ENCODE assay signal across 21 cellular contexts in genomic region chr5:50328193-50328729, GRCh38.
"Had no signal": no experiment of that assay in that cellular context is flagged by ENCODE, and none has a peak within 500 bp of the region (broad histone marks: within the 10 kb centered on the region; RNA-seq: fewer than 3 reads in every experiment).

No MANE protein-coding gene starts in this region.

- H3K27me3 Mint-ChIP-seq: activated CD4-positive, alpha-beta memory T cell treated with anti-CD3 and anti-CD28 coated beads for 36 hours; activated naive CD4-positive, alpha-beta T cell treated with anti-CD3 and anti-CD28 coated beads, Interleukin-2, amount 10 ng/mL, durations not matched to agents 7 days and 5 days; stimulated activated memory B cell treated with anti-CD40 and anti-IgM and Interleukin-4, amounts not matched to agents 10 μg/mL and 1 μg/mL and 100 μg/mL, for 72 hours had no signal

- H3K9me3 ChIP-seq: ascending aorta, breast epithelium, sigmoid colon, thyroid gland had no signal

- FAIRE-seq: TTC549 had no signal

- H3K4me3 ChIP-seq: ascending aorta, breast epithelium, heart right ventricle, sigmoid colon, thyroid gland had no signal

- H3K36me3 ChIP-seq: ascending aorta, breast epithelium, heart right ventricle, sigmoid colon, thyroid gland had no signal

- H3K4me1 Mint-ChIP-seq: nephron progenitor cell; stimulated activated memory B cell treated with anti-CD40 and anti-IgM and Interleukin-4, amounts not matched to agents 10 μg/mL and 1 μg/mL and 100 μg/mL, for 72 hours had no signal

- H3K27ac Mint-ChIP-seq: activated CD4-positive, alpha-beta memory T cell treated with anti-CD3 and anti-CD28 coated beads for 36 hours; activated naive CD4-positive, alpha-beta T cell treated with anti-CD3 and anti-CD28 coated beads, Interleukin-2, amount 10 ng/mL, durations not matched to agents 7 days and 5 days; nephron progenitor cell; stimulated activated memory B cell treated with anti-CD40 and anti-IgM and Interleukin-4, amounts not matched to agents 10 μg/mL and 1 μg/mL and 100 μg/mL, for 72 hours; T-helper 2 cell treated with Interferon-gamma antibody and Interleukin-4, amounts not matched to agents 5 μg/mL and 100 μg/mL, for 36 hours had no signal

- H3K4me3 Mint-ChIP-seq: activated CD4-positive, alpha-beta memory T cell treated with anti-CD3 and anti-CD28 coated beads for 36 hours; activated naive CD4-positive, alpha-beta T cell treated with anti-CD3 and anti-CD28 coated beads, Interleukin-2, amount 10 ng/mL, durations not matched to agents 7 days and 5 days; nephron progenitor cell; stimulated activated memory B cell treated with anti-CD40 and anti-IgM and Interleukin-4, amounts not matched to agents 10 μg/mL and 1 μg/mL and 100 μg/mL, for 72 hours; T-helper 2 cell treated with Interferon-gamma antibody and Interleukin-4, amounts not matched to agents 5 μg/mL and 100 μg/mL, for 36 hours had no signal

- ATAC-seq: esophagus mucosa; heart right ventricle; stimulated activated memory B cell treated with anti-CD40 and anti-IgM and Interleukin-4, amounts not matched to agents 10 μg/mL and 1 μg/mL and 100 μg/mL, for 72 hours had no signal

- H3K27me3 ChIP-seq: ascending aorta, breast epithelium, sigmoid colon, thyroid gland had no signal

- H3K27ac ChIP-seq: ascending aorta, breast epithelium, heart right ventricle, sigmoid colon, thyroid gland had no signal

- H3K4me1 ChIP-seq: ascending aorta, breast epithelium, heart right ventricle, sigmoid colon, thyroid gland had no signal

- DNase-seq: activated CD4-positive, alpha-beta memory T cell treated with anti-CD3 and anti-CD28 coated beads for 36 hours; activated effector memory CD4-positive, alpha-beta T cell treated with Interleukin-2 at 50 U/mL for 16 hours; activated naive CD4-positive, alpha-beta T cell treated with anti-CD3 and anti-CD28 coated beads, Interleukin-2, amount 10 ng/mL, durations not matched to agents 7 days and 5 days; activated T-cell treated with anti-CD3 and anti-CD28 coated beads, Interleukin-2, amount 50 U/mL, for 1 hour; cerebellar nuclear complex; cortex of kidney; heart right ventricle; mesendoderm; nephron progenitor cell; occipital lobe; posterior cingulate gyrus; sigmoid colon; stimulated activated CD4-positive, alpha-beta T cell treated with anti-CD3 and anti-CD28 coated beads, Interleukin-4, amount 100 ng/mL, for 24 hours; SW 1271; thyroid gland had no signal
